In the genomic region with DNA sequence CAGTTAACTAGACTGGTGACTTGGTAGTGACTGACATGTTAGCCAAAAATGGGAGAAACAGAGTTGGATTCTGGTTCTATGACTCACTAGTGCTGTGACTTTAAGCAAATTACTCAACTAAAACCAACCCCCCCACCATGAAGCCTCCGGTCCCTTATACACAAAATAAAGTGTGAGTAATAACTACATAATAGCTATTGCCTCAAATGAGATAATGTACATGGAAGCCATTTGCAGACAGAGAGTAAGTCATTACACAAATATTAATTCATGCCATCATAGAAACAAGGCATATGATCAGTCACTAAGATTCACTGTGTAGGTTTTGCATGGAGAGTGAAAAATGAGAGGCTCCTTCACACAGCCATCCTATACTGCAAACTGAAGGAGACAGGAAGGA, we compare ENCODE assay signal across 12 cellular contexts.
DNase-seq lines count a peak whose midpoint lies in the region; ATAC-seq and TF ChIP-seq lines count a peak whose summit lies in the region.
"Had no signal": no experiment of that assay in that cellular context is flagged by ENCODE, and none has a peak within 500 bp of the region (broad histone marks: within the 10 kb centered on the region; RNA-seq: fewer than 3 reads in every experiment).

No MANE protein-coding gene starts in this region.

- CTCF ChIA-PET in activated B cell treated with CpG ODN at 0.5 μM for 24 hours (lab: Charles Lee): interaction anchor here (0.5 to 1.5 kb wide), 2 partner anchors 9 to 26 kb away, joined by 3 read pairs; no protein-coding TSS in a partner anchor

- H3K36me3 Mint-ChIP-seq in activated B cell treated with CpG ODN at 0.5 μM for 24 hours (ENCODE audit: low read depth): peaks cover 43% of the 10 kb centered on the region
- peaks cover 8% of the 10 kb centered on the region for H3K36me3 Mint-ChIP-seq in effector memory CD8-positive, alpha-beta T cell (ENCODE audit: insufficient read depth)

- POLR2A ChIA-PET in activated B cell treated with CpG ODN at 0.5 μM for 24 hours (lab: Charles Lee): interaction anchor here (1.0 to 1.2 kb wide), 2 partner anchors 9 to 12 kb away, joined by 4 to 5 read pairs; no protein-coding TSS in a partner anchor

- no peak overlapping the region for H3K27ac ChIP-seq in aorta (ENCODE audit: low read depth in 1 of 2, low read length in 2 of 2)

- H3K4me3 Mint-ChIP-seq in activated B cell treated with CpG ODN at 0.5 μM for 24 hours: no peak overlapping the region
- no peak overlapping the region for H3K4me3 Mint-ChIP-seq in effector memory CD8-positive, alpha-beta T cell

- no peaks in the 10 kb centered on the region for H3K27me3 ChIP-seq in aorta (ENCODE audit: control insufficient read depth in 1 of 2, insufficient read depth in 2 of 2, low read length in 1 of 2)
- H3K27me3 ChIP-seq: ascending aorta had no signal

- no peaks in the 10 kb centered on the region for H3K9me3 Mint-ChIP-seq in activated B cell treated with CpG ODN at 0.5 μM for 24 hours
- H3K9me3 Mint-ChIP-seq in effector memory CD8-positive, alpha-beta T cell: no peaks in the 10 kb centered on the region

- no peaks in the 10 kb centered on the region for H3K27me3 Mint-ChIP-seq in activated B cell treated with CpG ODN at 0.5 μM for 24 hours
- H3K27me3 Mint-ChIP-seq in effector memory CD8-positive, alpha-beta T cell: no peaks in the 10 kb centered on the region

- 0 to 4% methylated on average over 1 of the region's 1 CpG for WGBS in aorta, 2 donors

- DNase-seq in stimulated activated CD4-positive, alpha-beta T cell treated with anti-CD3 and anti-CD28 coated beads, Interleukin-15, amount 100 ng/mL, for 24 hours: peak; percentile 57
- no peak for DNase-seq in stimulated activated CD4-positive, alpha-beta T cell treated with anti-CD3 and anti-CD28 coated beads, Interleukin-12 subunit alpha, Interleukin-12 subunit beta, amount 100 ng/mL, for 4 hours
- DNase-seq in activated B cell treated with CpG ODN at 0.5 μM for 24 hours (no peak), fibroblast of peridontal ligament (ENCODE audit: extremely low read depth) (peak; percentile 89), aorta (no peak), erythroblast (lab: John Stamatoyannopoulos, UW) (no peak)
- DNase-seq in effector memory CD8-positive, alpha-beta T cell: no peak
- DNase-seq: NCI-H1694 treated with DMSO at 0.1 percent for 48 hours, SHP77 treated with DMSO at 0.1 percent for 48 hours had no signal

- peak; percentile 40 for ATAC-seq in activated B cell treated with CpG ODN at 0.5 μM for 24 hours (ENCODE audit: low read depth)
- peak; percentile 71 for ATAC-seq in aorta (ENCODE audit: low FRiP score)
- ATAC-seq in effector memory CD8-positive, alpha-beta T cell (replicated peaks): no peak
- no peak for ATAC-seq in HG02571 (IDR thresholded peaks at IDR 0.05; ENCODE audit: unreplicated experiment)
- ATAC-seq: left lobe of liver had no signal

- no peak for TF ChIP-seq POLR2A in erythroblast (IDR thresholded peaks at IDR 0.05; ENCODE audit: low read length)

- TF ChIP-seq CTCF in activated B cell treated with CpG ODN at 0.5 μM for 24 hours (IDR thresholded peaks at IDR 0.05): no peak

- H3K4me1 ChIP-seq in aorta (ENCODE audit: control insufficient read depth in 1 of 2, insufficient read depth in 2 of 2, low read length in 2 of 2): peaks cover 2 to 4% of the 10 kb centered on the region in 2 donors

- peaks cover 44% of the 10 kb centered on the region for H3K4me1 Mint-ChIP-seq in activated B cell treated with CpG ODN at 0.5 μM for 24 hours
- peaks cover 20 to 38% of the 10 kb centered on the region in 2 donors for H3K4me1 Mint-ChIP-seq in effector memory CD8-positive, alpha-beta T cell (ENCODE audit: low read depth in 2 of 2)

- H3K9me3 ChIP-seq in aorta (ENCODE audit: control insufficient read depth, low read length): no peaks in the 10 kb centered on the region
- H3K9me3 ChIP-seq: ascending aorta had no signal

- H3K4me3 ChIP-seq in aorta (ENCODE audit: low read length in 2 of 2): no peak overlapping the region

- H3K36me3 ChIP-seq in aorta (ENCODE audit: control insufficient read depth in 1 of 2, insufficient read depth in 2 of 2, low read length in 1 of 2): no peaks in the 10 kb centered on the region
- H3K36me3 ChIP-seq: ascending aorta had no signal

- peak overlapping the region; percentile 46 for H3K27ac Mint-ChIP-seq in activated B cell treated with CpG ODN at 0.5 μM for 24 hours
- H3K27ac Mint-ChIP-seq in effector memory CD8-positive, alpha-beta T cell: no peak overlapping the region

- intact Hi-C loops in activated B cell treated with CpG ODN at 0.5 μM for 24 hours (cut with micrococcal nuclease): loop anchor here (1.0 kb wide), 1 partner anchor 9 kb away; no protein-coding TSS in a partner anchor
- intact Hi-C loops in aorta (cut with DNase I): no loop called here

Comparison
In these comparisons a context has a peak if more than half of its experiments do, and no peak if none do; other contexts are left out.
1. DNase-seq: peak in stimulated activated CD4-positive, alpha-beta T cell treated with anti-CD3 and anti-CD28 coated beads, Interleukin-15, amount 100 ng/mL, for 24 hours (single experiment) and fibroblast of peridontal ligament (single experiment); none in stimulated activated CD4-positive, alpha-beta T cell treated with anti-CD3 and anti-CD28 coated beads, Interleukin-12 subunit alpha, Interleukin-12 subunit beta, amount 100 ng/mL, for 4 hours (single experiment), activated B cell treated with CpG ODN at 0.5 μM for 24 hours (single experiment), aorta (0 of 2), effector memory CD8-positive, alpha-beta T cell (0 of 3) and erythroblast (0 of 2).
2. ATAC-seq: peak in activated B cell treated with CpG ODN at 0.5 μM for 24 hours (single experiment) and aorta (single experiment); none in effector memory CD8-positive, alpha-beta T cell (single experiment) and HG02571 (single experiment).